Comparison of ENCODE assay signal across 9 cellular contexts in genomic region chr4:74056858-74057562, GRCh38. TPM values are rescaled to one million over a fixed set of nuclear protein-coding genes. Genes with fewer than 3 reads are reported as not detected.
DNase-seq lines count a peak whose midpoint lies in the region; ATAC-seq and TF ChIP-seq lines count a peak whose summit lies in the region.
"Had no signal": no experiment of that assay in that cellular context is flagged by ENCODE, and none has a peak within 500 bp of the region (broad histone marks: within the 10 kb centered on the region; RNA-seq: fewer than 3 reads in every experiment).

No MANE protein-coding gene starts in this region.

- intact Hi-C loops in ascending aorta (cut with DNase I): no loop called here

- H3K9me3 ChIP-seq in SK-N-MC (ENCODE audit: low read depth, low read length) (no peaks in the 10 kb centered on the region; the same call in 1 of the 2 replicates), ascending aorta (no peaks in the 10 kb centered on the region), T-helper 17 cell (ENCODE audit: control insufficient read depth, low read length, poor library complexity, severe bottlenecking) (no peaks in the 10 kb centered on the region)

- H3K9me3 Mint-ChIP-seq in HFFc6: peaks cover 4% of the 10 kb centered on the region; the same call in 1 of the 2 replicates

- peak overlapping the region; percentile 48 for H3K4me3 ChIP-seq in SK-N-MC
- H3K4me3 ChIP-seq in ascending aorta: no peak overlapping the region

- H3K4me3 Mint-ChIP-seq in HFFc6 (peak overlapping the region; percentile 53), T-helper 17 cell (no peak overlapping the region)
- H3K4me3 Mint-ChIP-seq: activated T-helper 17 cell treated with anti-CD3 and anti-CD28 coated beads, Interleukin-2, amount 50 U/mL, for 72 hours had no signal

- H3K36me3 ChIP-seq in SK-N-MC (ENCODE audit: insufficient read depth, low read length) (no peaks in the 10 kb centered on the region), ascending aorta (no peaks in the 10 kb centered on the region)

- TF ChIP-seq CTCF in HFFc6 (IDR thresholded peaks at IDR 0.05) (no peak), ascending aorta (IDR thresholded peaks at IDR 0.05) (no peak)

- H3K27me3 Mint-ChIP-seq in HFFc6 (ENCODE audit: insufficient read depth) (no peaks in the 10 kb centered on the region), T-helper 17 cell (peaks cover 18% of the 10 kb centered on the region)

- H3K27ac Mint-ChIP-seq in HFFc6 (peak overlapping the region; percentile 97), T-helper 17 cell (no peak overlapping the region)
- H3K27ac Mint-ChIP-seq: activated T-helper 17 cell treated with anti-CD3 and anti-CD28 coated beads, Interleukin-2, amount 50 U/mL, for 72 hours had no signal

- ATAC-seq in HG03378 (IDR thresholded peaks at IDR 0.05; ENCODE audit: unreplicated experiment) (no peak), HG02938 (IDR thresholded peaks at IDR 0.05; ENCODE audit: unreplicated experiment) (no peak), T-helper 17 cell (no peak)
- ATAC-seq: activated T-helper 17 cell treated with anti-CD3 and anti-CD28 coated beads, Interleukin-2, amount 50 U/mL, for 72 hours had no signal

- H3K27ac ChIP-seq in SK-N-MC (peak overlapping the region; percentile 99), ascending aorta (no peak overlapping the region)

- DNase-seq in AG08395 (ENCODE audit: low spot score): peak; percentile 54
- DNase-seq in HFFc6: peak; percentile 79
- DNase-seq in SK-N-MC (ENCODE audit: low read depth, low spot score): peak; percentile 64
- peak; percentile 87 for DNase-seq in fibroblast of the conjunctiva (ENCODE audit: low read depth)
- DNase-seq in ascending aorta (ENCODE audit: low spot score in 2 of 2): no peak
- no peak for DNase-seq in T-helper 17 cell

- H3K4me1 Mint-ChIP-seq in HFFc6 (ENCODE audit: low read depth) (peaks cover 29% of the 10 kb centered on the region), T-helper 17 cell (no peaks in the 10 kb centered on the region)
- H3K4me1 Mint-ChIP-seq: activated T-helper 17 cell treated with anti-CD3 and anti-CD28 coated beads, Interleukin-2, amount 50 U/mL, for 72 hours had no signal

- H3K36me3 Mint-ChIP-seq in HFFc6 (ENCODE audit: low read depth): peaks cover 5% of the 10 kb centered on the region; the same call in 1 of the 2 replicates
- H3K36me3 Mint-ChIP-seq in T-helper 17 cell (ENCODE audit: low read depth): no peaks in the 10 kb centered on the region

- H3K9ac ChIP-seq in SK-N-MC (ENCODE audit: insufficient read length): peak overlapping the region; percentile 74

- no peaks in the 10 kb centered on the region for H3K4me1 ChIP-seq in ascending aorta

- H3K27me3 ChIP-seq in ascending aorta: no peaks in the 10 kb centered on the region

RNA-seq across cellular contexts. Expression of gene CXCL3, which starts 18.5 kb away (rescaled TPM):
- 1 to 10 TPM in 4 of 6 experiments, under 1 TPM in 2; 0.40 to 2.3 (median 1.4) TPM for total RNA-seq in HFFc6 (2021; fragmentation: NEBNext Ultra II Directional; extraction: Animal tissue kit (Norgen Biotek cat#: 25700))
- total RNA-seq in ascending aorta (not detected), T-helper 17 cell (1 to 10 TPM; 1.3 to 1.5 TPM)
- total RNA-seq: activated T-helper 17 cell treated with anti-CD3 and anti-CD28 coated beads, Interleukin-2, amount 50 U/mL, for 72 hours had no signal

RNA-seq across cellular contexts. Expression of gene CXCL2, which starts 42.0 kb away (rescaled TPM):
- total RNA-seq in HFFc6 (2021; fragmentation: NEBNext Ultra II Directional; extraction: Animal tissue kit (Norgen Biotek cat#: 25700)): 1 to 10 TPM; 1.1 to 3.2 (median 1.9) TPM
- total RNA-seq in ascending aorta (254 TPM), T-helper 17 cell (1 to 10 TPM; 2.8 to 8.8 TPM)

RNA-seq across cellular contexts. Expression of gene CXCL5, which starts 58.5 kb away (rescaled TPM):
- total RNA-seq in HFFc6 (2021; fragmentation: NEBNext Ultra II Directional; extraction: Animal tissue kit (Norgen Biotek cat#: 25700)): under 1 TPM in 3 of 6 experiments, not detected in 3; 0.07 to 0.17 (median 0.14) TPM
- total RNA-seq in ascending aorta: not detected
- 10 to 100 TPM in 1 of 2 donors, under 1 TPM in 1; 0.25 to 18.5 TPM for total RNA-seq in T-helper 17 cell
- total RNA-seq: activated T-helper 17 cell treated with anti-CD3 and anti-CD28 coated beads, Interleukin-2, amount 50 U/mL, for 72 hours had no signal

Comparison
In these comparisons a context has a peak if more than half of its experiments do, and no peak if none do; other contexts are left out.
1. DNase-seq: peak in AG08395 (single experiment), HFFc6 (single experiment), SK-N-MC (single experiment) and fibroblast of the conjunctiva (single experiment); none in ascending aorta (0 of 2) and T-helper 17 cell (0 of 3).
2. RNA of gene CXCL2, which starts 42.0 kb away (total RNA-seq): 254 TPM in ascending aorta (single experiment); 2.8 to 8.8 TPM in T-helper 17 cell and 1.1 to 3.2 TPM in HFFc6; every median in the first group is over 10 times any median in the second.